In genomic region chr1:5991784-5992033, GRCh38 we compare ENCODE assay signal across 1 cellular context.
TF ChIP-seq lines count a peak whose summit lies in the region.

No MANE protein-coding gene starts in this region.

TF ChIP-seq in HepG2, 621 proteins besides CTCF, POLR2A, EP300 and RAD21:
- TF ChIP-seq NR2F6 (IDR thresholded peaks at IDR 0.05): 0 out of 2 replicates have a peak, but pooled peaks have one; percentile 12
- no peak for TF ChIP-seq NR2F6 (CRISPR knock-in tag; IDR thresholded peaks at IDR 0.05)
- no peak for TF ChIP-seq ZNF674 (CRISPR knock-in tag; IDR thresholded peaks at IDR 0.05; ENCODE audit: low read depth)
- TF ChIP-seq ZNF564 (CRISPR knock-in tag; IDR thresholded peaks at IDR 0.05): no peak
- TF ChIP-seq ZSCAN22 (CRISPR knock-in tag; IDR thresholded peaks at IDR 0.05): no peak
- 0 out of 2 replicates have a peak, but pooled peaks have one; percentile 3 for TF ChIP-seq PHF8 (CRISPR knock-in tag; IDR thresholded peaks at IDR 0.05)
- TF ChIP-seq E2F5 (CRISPR knock-in tag; conservative IDR thresholded peaks at IDR 0.05): no peak
